ENCODE assay signal across 17 cellular contexts in the genomic region with DNA sequence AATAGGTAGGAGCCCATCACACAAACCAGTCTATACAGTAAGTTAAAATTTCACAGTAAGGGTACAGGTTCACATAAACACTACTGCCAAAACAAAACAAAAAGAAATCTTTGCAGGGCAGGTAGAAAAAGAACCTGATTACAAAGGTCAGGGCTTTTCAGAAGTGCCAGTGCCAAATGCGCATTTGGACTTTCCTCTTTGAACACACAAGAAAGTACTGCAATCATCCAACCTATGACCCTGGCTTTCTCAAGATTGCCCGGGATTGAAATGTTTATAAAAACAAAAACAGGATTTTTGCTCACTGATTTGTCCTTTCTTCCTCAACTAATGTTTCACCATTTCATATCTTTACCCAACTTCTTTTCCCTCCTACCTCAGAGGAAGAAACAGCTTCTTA. TPM values are rescaled to one million over a fixed set of nuclear protein-coding genes. Genes with fewer than 3 reads are reported as not detected.
A peak's percentile ranks its signal among the peaks of the same experiment; 100 is the strongest.
DNase-seq lines count a peak whose midpoint lies in the region; ATAC-seq, FAIRE-seq and TF ChIP-seq lines count a peak whose summit lies in the region.
"Had no signal": no experiment of that assay in that cellular context is flagged by ENCODE, and none has a peak within 500 bp of the region (broad histone marks: within the 10 kb centered on the region; RNA-seq: fewer than 3 reads in every experiment).

No MANE protein-coding gene starts in this region.

- POLR2A ChIA-PET in A549 (lab: Yijun Ruan, JAX) = no interaction called here
- POLR2A ChIA-PET in CD4-positive, alpha-beta T cell (lab: Charles Lee) = interaction anchor here (1.4 kb wide), 1 partner anchor 47 kb away, joined by 5 read pairs; a partner anchor contains a TSS

- 0 out of 3 replicates have a peak overlapping the region, but pooled peaks have one; percentile 2 for H3K4me2 ChIP-seq in A549
- H3K4me2 ChIP-seq: BLaER1 treated with 17β-estradiol and CSF1 and Interleukin-3, amounts not matched to agents 10 nM and 100 nM had no signal

- CTCF ChIA-PET in A549 (lab: Yijun Ruan, JAX) = no interaction called here
- CTCF ChIA-PET in CD4-positive, alpha-beta T cell (lab: Charles Lee) = no interaction called here

- intact Hi-C loops in CD4-positive, alpha-beta T cell (cut with DNase I, micrococcal nuclease) = no loop called here

- TF ChIP-seq EP300 in A549 (IDR thresholded peaks at IDR 0.05) = no peak

- no peak for ATAC-seq in A549
- no peak for ATAC-seq in CD4-positive, alpha-beta T cell (ENCODE audit: poor library complexity)
- ATAC-seq in memory B cell (ENCODE audit: low read depth) = no peak
- no peak for ATAC-seq in HG03469 (IDR thresholded peaks at IDR 0.05; ENCODE audit: unreplicated experiment)
- no peak for ATAC-seq in foreskin keratinocyte
- ATAC-seq: activated CD4-positive, CD25-positive, alpha-beta regulatory T cell treated with anti-CD3 and anti-CD28 coated beads, Interleukin-2, amount 50 U/mL, for 24 hours; activated T-cell treated with anti-CD3 and anti-CD28 coated beads, Interleukin-2, amount 50 U/mL, for 4 hours; psoas muscle had no signal

- no peaks in the 10 kb centered on the region for H3K9me3 Mint-ChIP-seq in CD4-positive, alpha-beta T cell
- no peaks in the 10 kb centered on the region for H3K9me3 Mint-ChIP-seq in memory B cell
- H3K9me3 Mint-ChIP-seq: activated T-cell treated with anti-CD3 and anti-CD28 coated beads, Interleukin-2, amount 50 U/mL, for 4 hours; naive B cell had no signal

- no peak for FAIRE-seq in A549 (lab: Jason Lieb, UNC)

- H3K4me3 Mint-ChIP-seq in CD4-positive, alpha-beta T cell = no peak overlapping the region
- no peak overlapping the region for H3K4me3 Mint-ChIP-seq in memory B cell
- H3K4me3 Mint-ChIP-seq: activated T-cell treated with anti-CD3 and anti-CD28 coated beads, Interleukin-2, amount 50 U/mL, for 4 hours; naive B cell had no signal

- no peaks in the 10 kb centered on the region for H3K9me3 ChIP-seq in A549
- no peaks in the 10 kb centered on the region for H3K9me3 ChIP-seq in CD4-positive, alpha-beta T cell (ENCODE audit: control insufficient read depth, low read length)
- no peaks in the 10 kb centered on the region for H3K9me3 ChIP-seq in adipocyte (ENCODE audit: control insufficient read depth, low read length)
- H3K9me3 ChIP-seq: BLaER1 treated with 17β-estradiol and CSF1 and Interleukin-3, amounts not matched to agents 10 nM and 100 nM; psoas muscle had no signal

- no peaks in the 10 kb centered on the region for H3K27me3 Mint-ChIP-seq in CD4-positive, alpha-beta T cell
- H3K27me3 Mint-ChIP-seq in memory B cell = no peaks in the 10 kb centered on the region
- H3K27me3 Mint-ChIP-seq: naive B cell had no signal

- H3K4me1 Mint-ChIP-seq in CD4-positive, alpha-beta T cell (ENCODE audit: low read depth) = peaks cover 58% of the 10 kb centered on the region
- H3K4me1 Mint-ChIP-seq in memory B cell = peaks cover 33% of the 10 kb centered on the region

- no peak overlapping the region for H3K9ac ChIP-seq in adipocyte (ENCODE audit: low read length)
- H3K9ac ChIP-seq: BLaER1 treated with 17β-estradiol and CSF1 and Interleukin-3, amounts not matched to agents 10 nM and 100 nM had no signal

- H3K4me3 ChIP-seq in A549 = no peak overlapping the region
- no peak overlapping the region for H3K4me3 ChIP-seq in adipocyte (ENCODE audit: low read length)
- H3K4me3 ChIP-seq: BLaER1 treated with 17β-estradiol and CSF1 and Interleukin-3, amounts not matched to agents 10 nM and 100 nM; psoas muscle had no signal

- peaks cover 34% of the 10 kb centered on the region for H3K36me3 ChIP-seq in adipocyte (ENCODE audit: control insufficient read depth, insufficient read depth, low read length, severe bottlenecking)

- H3K4me1 ChIP-seq in A549 = peaks cover 36% of the 10 kb centered on the region
- peaks cover 45% of the 10 kb centered on the region for H3K4me1 ChIP-seq in adipocyte (ENCODE audit: control insufficient read depth, insufficient read depth, low read length)
- H3K4me1 ChIP-seq in foreskin keratinocyte = peaks cover 5% of the 10 kb centered on the region
- H3K4me1 ChIP-seq: BLaER1 treated with 17β-estradiol and CSF1 and Interleukin-3, amounts not matched to agents 10 nM and 100 nM had no signal

- no peaks in the 10 kb centered on the region for H3K27me3 ChIP-seq in CD4-positive, alpha-beta T cell (ENCODE audit: control insufficient read depth, insufficient read depth, low read length)
- H3K27me3 ChIP-seq in adipocyte (replicated peaks; ENCODE audit: control insufficient read depth, insufficient read depth, low read length) (no peaks in the 10 kb centered on the region), foreskin keratinocyte (no peaks in the 10 kb centered on the region)
- H3K27me3 ChIP-seq: BLaER1 treated with 17β-estradiol and CSF1 and Interleukin-3, amounts not matched to agents 10 nM and 100 nM had no signal

- no peak overlapping the region for H3K27ac ChIP-seq in A549
- no peak overlapping the region for H3K27ac ChIP-seq in CD4-positive, alpha-beta T cell (ENCODE audit: low read depth, low read length)
- H3K27ac ChIP-seq in foreskin keratinocyte = no peak overlapping the region
- H3K27ac ChIP-seq: BLaER1 treated with 17β-estradiol and CSF1 and Interleukin-3, amounts not matched to agents 10 nM and 100 nM; HL-60 had no signal

- peak overlapping the region; percentile 31 for H3K27ac Mint-ChIP-seq in CD4-positive, alpha-beta T cell
- peak overlapping the region; percentile 78 for H3K27ac Mint-ChIP-seq in memory B cell

- H3K36me3 Mint-ChIP-seq in CD4-positive, alpha-beta T cell (ENCODE audit: low read depth) = peaks cover 63% of the 10 kb centered on the region
- peaks cover 26% of the 10 kb centered on the region for H3K36me3 Mint-ChIP-seq in memory B cell

- DNase-seq in A549 (ENCODE audit: low read depth in 1 of 2, low spot score in 1 of 2) (no peak), adipocyte (ENCODE audit: low read depth) (peak; percentile 40), memory B cell (ENCODE audit: low spot score in 2 of 2) (no peak), superior temporal gyrus (ENCODE audit: extremely low spot score) (no peak), DMS79 (lab: John Stamatoyannopoulos, UW) (no peak), foreskin keratinocyte (no peak)
- no peak for DNase-seq in CD4-positive, alpha-beta T cell
- DNase-seq: activated T-cell treated with anti-CD3 and anti-CD28 coated beads, Interleukin-2, amount 50 U/mL, for 4 hours; hippocampal formation; KBM-7; naive B cell; NCI-H1092; psoas muscle had no signal

- no peak for TF ChIP-seq CTCF in A549 (IDR thresholded peaks at IDR 0.05)
- no peak for TF ChIP-seq CTCF in CD4-positive, alpha-beta T cell (IDR thresholded peaks at IDR 0.05)
- TF ChIP-seq CTCF in foreskin keratinocyte (conservative IDR thresholded peaks at IDR 0.05) = no peak

- WGBS in A549 (ENCODE audit: missing lambda C conversion rate) = 66% methylated on average over 2 of the region's 2 CpGs

- no peak for TF ChIP-seq RAD21 in A549 (conservative IDR thresholded peaks at IDR 0.05 in 1 of 2, IDR thresholded peaks at IDR 0.05 in 1 of 2)

- no peak for TF ChIP-seq POLR2A in A549 (IDR thresholded peaks at IDR 0.05; ENCODE audit: low read length)

TF ChIP-seq in A549, 52 proteins besides CTCF, POLR2A, EP300 and RAD21:
- TF ChIP-seq CHD2 (IDR thresholded peaks at IDR 0.05; ENCODE audit: low read length, partially characterized antibody) = no peak
- TF ChIP-seq MAFK (IDR thresholded peaks at IDR 0.05; ENCODE audit: partially characterized antibody) = no peak
- TF ChIP-seq POLR2AphosphoS2 (conservative IDR thresholded peaks at IDR 0.05; ENCODE audit: low read length) = no peak
- no peak for TF ChIP-seq CBX2 (IDR thresholded peaks at IDR 0.05; ENCODE audit: borderline replicate concordance, low read depth)
- TF ChIP-seq, protein P1, sequence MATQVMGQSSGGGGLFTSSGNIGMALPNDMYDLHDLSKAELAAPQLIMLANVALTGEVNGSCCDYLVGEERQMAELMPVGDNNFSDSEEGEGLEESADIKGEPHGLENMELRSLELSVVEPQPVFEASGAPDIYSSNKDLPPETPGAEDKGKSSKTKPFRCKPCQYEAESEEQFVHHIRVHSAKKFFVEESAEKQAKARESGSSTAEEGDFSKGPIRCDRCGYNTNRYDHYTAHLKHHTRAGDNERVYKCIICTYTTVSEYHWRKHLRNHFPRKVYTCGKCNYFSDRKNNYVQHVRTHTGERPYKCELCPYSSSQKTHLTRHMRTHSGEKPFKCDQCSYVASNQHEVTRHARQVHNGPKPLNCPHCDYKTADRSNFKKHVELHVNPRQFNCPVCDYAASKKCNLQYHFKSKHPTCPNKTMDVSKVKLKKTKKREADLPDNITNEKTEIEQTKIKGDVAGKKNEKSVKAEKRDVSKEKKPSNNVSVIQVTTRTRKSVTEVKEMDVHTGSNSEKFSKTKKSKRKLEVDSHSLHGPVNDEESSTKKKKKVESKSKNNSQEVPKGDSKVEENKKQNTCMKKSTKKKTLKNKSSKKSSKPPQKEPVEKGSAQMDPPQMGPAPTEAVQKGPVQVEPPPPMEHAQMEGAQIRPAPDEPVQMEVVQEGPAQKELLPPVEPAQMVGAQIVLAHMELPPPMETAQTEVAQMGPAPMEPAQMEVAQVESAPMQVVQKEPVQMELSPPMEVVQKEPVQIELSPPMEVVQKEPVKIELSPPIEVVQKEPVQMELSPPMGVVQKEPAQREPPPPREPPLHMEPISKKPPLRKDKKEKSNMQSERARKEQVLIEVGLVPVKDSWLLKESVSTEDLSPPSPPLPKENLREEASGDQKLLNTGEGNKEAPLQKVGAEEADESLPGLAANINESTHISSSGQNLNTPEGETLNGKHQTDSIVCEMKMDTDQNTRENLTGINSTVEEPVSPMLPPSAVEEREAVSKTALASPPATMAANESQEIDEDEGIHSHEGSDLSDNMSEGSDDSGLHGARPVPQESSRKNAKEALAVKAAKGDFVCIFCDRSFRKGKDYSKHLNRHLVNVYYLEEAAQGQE (IDR thresholded peaks at IDR 0.05) = no peak
- TF ChIP-seq, protein P2, sequence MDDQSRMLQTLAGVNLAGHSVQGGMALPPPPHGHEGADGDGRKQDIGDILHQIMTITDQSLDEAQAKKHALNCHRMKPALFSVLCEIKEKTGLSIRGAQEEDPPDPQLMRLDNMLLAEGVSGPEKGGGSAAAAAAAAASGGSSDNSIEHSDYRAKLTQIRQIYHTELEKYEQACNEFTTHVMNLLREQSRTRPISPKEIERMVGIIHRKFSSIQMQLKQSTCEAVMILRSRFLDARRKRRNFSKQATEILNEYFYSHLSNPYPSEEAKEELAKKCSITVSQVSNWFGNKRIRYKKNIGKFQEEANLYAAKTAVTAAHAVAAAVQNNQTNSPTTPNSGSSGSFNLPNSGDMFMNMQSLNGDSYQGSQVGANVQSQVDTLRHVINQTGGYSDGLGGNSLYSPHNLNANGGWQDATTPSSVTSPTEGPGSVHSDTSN (IDR thresholded peaks at IDR 0.05) = no peak

RNA-seq across cellular contexts. Expression of a gene that starts 47.4 kb away (rescaled TPM):
- polyA plus RNA-seq in A549 (2011; rRNA removed) = 16.2 and 17.1 TPM in 2 replicates
- polyA plus RNA-seq in A549 (2012; cell fraction: cytosol; rRNA removed) = 2.5 and 2.7 TPM in 2 replicates
- 3.6 and 5.1 TPM in 2 replicates for polyA plus RNA-seq in A549 (2012; cell fraction: nucleus; rRNA removed)
- polyA plus RNA-seq in A549 (2017; fragmentation: RNase III; extraction: RNeasy Plus Mini Kit Qiagen cat#74134 plus additional on column Dnase treatment) = 4.8 to 7.4 TPM (median 6.8 TPM) in 3 replicates
- polyA minus RNA-seq in A549 (2011; rRNA and poly(A)+ RNA removed) = 16.5 and 17.9 TPM in 2 replicates
- 100 to 1,000 TPM; 112 to 124 TPM for total RNA-seq in CD4-positive, alpha-beta T cell
- total RNA-seq in foreskin keratinocyte = 5.3 and 8.2 TPM in 2 replicates
- polyA plus RNA-seq in foreskin keratinocyte = 3.3 TPM in 2 replicates

Comparison
In these comparisons a context has a peak if more than half of its experiments do, and no peak if none do; other contexts are left out.
1. RNA of a gene that starts 47.4 kb away (total RNA-seq): 112 to 124 TPM in CD4-positive, alpha-beta T cell; 5.3 to 8.2 TPM in foreskin keratinocyte; every median in the first group is over 10 times any median in the second.